ENCODE assay signal across 21 cellular contexts in genomic region chr17:35174835-35175334, GRCh38. TPM values are rescaled to one million over a fixed set of nuclear protein-coding genes. Genes with fewer than 3 reads are reported as not detected.
"Had no signal": no experiment of that assay in that cellular context is flagged by ENCODE, and none has a peak within 500 bp of the region (broad histone marks: within the 10 kb centered on the region; RNA-seq: fewer than 3 reads in every experiment).

No MANE protein-coding gene starts in this region.

- H3K4me1 Mint-ChIP-seq: activated B cell treated with CpG ODN at 0.5 μM for 24 hours, brain, nephron progenitor cell had no signal

- H3K36me3 ChIP-seq: lower lobe of right lung, sigmoid colon had no signal

- H3K4me3 ChIP-seq: dorsolateral prefrontal cortex, lower lobe of right lung, sigmoid colon had no signal

- H3K9me3 Mint-ChIP-seq: activated B cell treated with CpG ODN at 0.5 μM for 24 hours; stimulated activated effector memory CD8-positive, alpha-beta T cell treated with anti-CD3 and anti-CD28 coated beads, Interleukin-12 subunit alpha, Interleukin-12 subunit beta, amount 100 ng/mL, for 72 hours had no signal

- H3K27ac ChIP-seq: dorsolateral prefrontal cortex, foreskin keratinocyte, lower lobe of right lung, sigmoid colon had no signal

- DNase-seq: activated B cell treated with CpG ODN at 0.5 μM for 24 hours; activated CD4-positive, alpha-beta T cell treated with anti-CD3 and anti-CD28 coated beads for 4 hours; activated gamma-delta T cell treated with Interleukin-2 at 50 U/mL for 16 hours; caudate nucleus; dorsolateral prefrontal cortex; foreskin keratinocyte; glutamatergic neuron; hippocampal formation; lower lobe of right lung; nephron progenitor cell; occipital lobe; posterior cingulate gyrus; sigmoid colon; stimulated activated CD4-positive, alpha-beta T cell treated with anti-CD3 and anti-CD28 coated beads, Interleukin-4, amount 100 ng/mL, for 24 hours had no signal

- H3K4me1 ChIP-seq: sigmoid colon had no signal

- H3K27ac Mint-ChIP-seq: activated B cell treated with CpG ODN at 0.5 μM for 24 hours; brain; stimulated activated effector memory CD8-positive, alpha-beta T cell treated with anti-CD3 and anti-CD28 coated beads, Interleukin-12 subunit alpha, Interleukin-12 subunit beta, amount 100 ng/mL, for 72 hours had no signal

- H3K4me3 Mint-ChIP-seq: activated B cell treated with CpG ODN at 0.5 μM for 24 hours; brain; nephron progenitor cell; stimulated activated effector memory CD8-positive, alpha-beta T cell treated with anti-CD3 and anti-CD28 coated beads, Interleukin-12 subunit alpha, Interleukin-12 subunit beta, amount 100 ng/mL, for 72 hours had no signal

- H3K9me3 ChIP-seq: lower lobe of right lung, sigmoid colon had no signal

- ATAC-seq: foreskin keratinocyte; lower lobe of right lung; stimulated activated effector memory CD8-positive, alpha-beta T cell treated with anti-CD3 and anti-CD28 coated beads, Interleukin-12 subunit alpha, Interleukin-12 subunit beta, amount 100 ng/mL, for 72 hours had no signal

RNA-seq across cellular contexts. Expression of gene SLC35G3, which starts 19.3 kb away (rescaled TPM):
- total RNA-seq: dorsolateral prefrontal cortex, epithelial cell of proximal tubule, fibroblast of lung, foreskin keratinocyte, lower lobe of right lung, mesenteric fat pad, occipital lobe, renal cortical epithelial cell, sigmoid colon, urinary bladder had no signal

RNA-seq across cellular contexts. Expression of gene UNC45B, which starts 27.3 kb away (rescaled TPM):
- total RNA-seq: activated B cell treated with CpG ODN at 0.5 μM for 24 hours, epithelial cell of proximal tubule, fibroblast of lung, foreskin keratinocyte, mesenteric fat pad, renal cortical epithelial cell, sigmoid colon had no signal

RNA-seq across cellular contexts. Expression of gene FNDC8, which starts 53.5 kb away (rescaled TPM):
- total RNA-seq: activated B cell treated with CpG ODN at 0.5 μM for 24 hours, epithelial cell of proximal tubule, fibroblast of lung, foreskin keratinocyte, lower lobe of right lung, mesenteric fat pad, occipital lobe, renal cortical epithelial cell, sigmoid colon, urinary bladder had no signal
